In the genomic region with DNA sequence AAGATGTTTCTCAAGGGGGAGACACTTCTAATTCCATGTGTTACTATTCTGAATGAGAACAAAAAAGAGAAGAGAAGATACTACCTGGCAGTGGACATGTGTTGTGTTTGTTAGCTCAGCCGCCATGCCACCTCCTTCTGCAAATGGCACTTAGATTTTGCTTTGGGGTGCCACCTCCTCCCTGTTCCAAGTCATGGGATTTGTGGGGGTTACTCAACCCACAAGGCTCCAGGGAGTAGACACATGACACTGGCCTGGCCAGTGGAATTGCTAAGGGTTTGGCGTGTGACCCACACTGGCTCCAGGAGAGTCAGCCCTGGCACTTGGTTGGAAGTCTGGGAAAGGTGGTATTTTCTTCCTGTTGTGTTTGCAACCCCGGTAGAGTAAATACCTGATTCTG, we compare ENCODE assay signal across 8 cellular contexts.
"Had no signal": no experiment of that assay in that cellular context is flagged by ENCODE, and none has a peak within 500 bp of the region (broad histone marks: within the 10 kb centered on the region; RNA-seq: fewer than 3 reads in every experiment).

No MANE protein-coding gene starts in this region.

- FAIRE-seq: G401.6, GM12878, GM12891, GM12892, GM18507, GM19239 had no signal

- H3K4me3 ChIP-seq: GM12878 had no signal

- DNase-seq: GDM1, GF-D8 had no signal
